1 cellular context compared by ENCODE assay signal in the genomic region with DNA sequence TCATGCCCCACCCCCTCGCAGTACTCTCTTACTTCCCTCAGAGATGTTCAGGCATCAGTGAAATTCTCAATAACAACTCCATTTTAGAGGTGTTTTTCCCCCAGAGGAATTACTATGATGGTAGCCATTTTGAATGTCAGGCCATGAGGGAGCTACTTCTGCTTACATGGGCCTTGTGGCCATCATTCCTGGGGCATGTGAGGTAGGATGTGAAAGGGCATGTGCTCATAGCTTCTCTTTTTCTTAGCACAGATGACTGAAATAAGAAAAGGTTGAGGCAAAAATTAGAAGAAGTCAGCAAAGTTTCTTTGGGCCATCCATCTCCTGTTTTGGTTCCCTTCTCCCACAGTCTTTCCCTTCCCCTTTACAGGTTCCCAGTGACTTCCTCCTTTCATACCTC.
A peak's percentile ranks its signal among the peaks of the same experiment; 100 is the strongest.
TF ChIP-seq lines count a peak whose summit lies in the region.

No MANE protein-coding gene starts in this region.

TF ChIP-seq in GM12878, 131 proteins besides CTCF, POLR2A, EP300 and RAD21 (continued from another document):
- TF ChIP-seq YY1 (IDR thresholded peaks at IDR 0.05; ENCODE audit: low read depth, low read length), result 0 out of 2 replicates have a peak, but pooled peaks have one; percentile 26
TF ChIP-seq in GM12878: peak in this region for 1.
